Comparison of ENCODE assay signal across 2 cellular contexts in genomic region chr1:57377731-57378139, GRCh38.
TF ChIP-seq lines count a peak whose summit lies in the region.

No MANE protein-coding gene starts in this region.

TF ChIP-seq in HEK293T, 16 proteins besides CTCF, POLR2A, EP300 and RAD21:
- TF ChIP-seq SP1 (IDR thresholded peaks at IDR 0.05) (no peak), CTBP1 (IDR thresholded peaks at IDR 0.05; ENCODE audit: borderline replicate concordance) (no peak), NFRKB (IDR thresholded peaks at IDR 0.05) (no peak), HDGF (IDR thresholded peaks at IDR 0.05; ENCODE audit: borderline replicate concordance) (no peak), L3MBTL2 (conservative IDR thresholded peaks at IDR 0.05) (no peak), ELF4 (IDR thresholded peaks at IDR 0.05) (no peak), TARDBP (IDR thresholded peaks at IDR 0.05) (no peak), ARNT (IDR thresholded peaks at IDR 0.05) (no peak)
TF ChIP-seq in HEK293T: peak in this region for 0.

TF ChIP-seq in H1, 55 proteins besides CTCF, POLR2A, EP300 and RAD21:
- no peak for TF ChIP-seq CHD2 (IDR thresholded peaks at IDR 0.05; ENCODE audit: low read length)
- no peak for TF ChIP-seq CBX8 (IDR thresholded peaks at IDR 0.05; ENCODE audit: borderline replicate concordance, low read depth, low read length)
- TF ChIP-seq SP1 (IDR thresholded peaks at IDR 0.05; ENCODE audit: low read depth, low read length): no peak
- TF ChIP-seq BRCA1 (IDR thresholded peaks at IDR 0.05; ENCODE audit: low read depth, low read length): no peak
